In genomic region chr9:89606567-89607311, GRCh38 we compare ENCODE assay signal across 8 cellular contexts.
A peak's percentile ranks its signal among the peaks of the same experiment; 100 is the strongest.
DNase-seq lines count a peak whose midpoint lies in the region; ATAC-seq, FAIRE-seq and TF ChIP-seq lines count a peak whose summit lies in the region.

No MANE protein-coding gene starts in this region.

- no peak for FAIRE-seq in RCC 7860 (lab: Jason Lieb, UNC)

- TF ChIP-seq CTCF in brain microvascular endothelial cell (IDR thresholded peaks at IDR 0.05; ENCODE audit: low read depth, low read length, missing control alignments): no peak

- no peaks in the 10 kb centered on the region for H3K9me3 ChIP-seq in iPS-20b (ENCODE audit: insufficient read depth, low read depth, low read length)

- no peaks in the 10 kb centered on the region for H3K36me3 ChIP-seq in brain microvascular endothelial cell (replicated peaks)
- peaks cover 4% of the 10 kb centered on the region; the same call in 1 of the 2 replicates for H3K36me3 ChIP-seq in iPS-20b (ENCODE audit: insufficient read depth, low read depth, low read length)

- no peak for ATAC-seq in HG03439 (IDR thresholded peaks at IDR 0.05; ENCODE audit: unreplicated experiment)

- H3K4me1 ChIP-seq in iPS-20b (ENCODE audit: insufficient read depth, low read length): peaks cover 18% of the 10 kb centered on the region; the same call in 1 of the 2 replicates

- DNase-seq in NCI-H345 (lab: John Stamatoyannopoulos, UW): peak; percentile 58
- no peak for DNase-seq in NCI-H345 treated with DMSO at 0.1 percent for 48 hours (lab: John Stamatoyannopoulos, UW; ENCODE audit: unreplicated experiment)
- peak; percentile 60 for DNase-seq in RCC 7860 (ENCODE audit: low spot score)
- DNase-seq in brain microvascular endothelial cell: peak; percentile 16
- DNase-seq in skeletal muscle cell (ENCODE audit: low read depth): no peak
- DNase-seq in HPDE6-E6E7 (ENCODE audit: extremely low spot score): no peak

- H3K27ac ChIP-seq in brain microvascular endothelial cell (no peak overlapping the region), iPS-20b (ENCODE audit: low read length) (no peak overlapping the region)

- H3K9ac ChIP-seq in iPS-20b (ENCODE audit: low read depth, low read length): peak overlapping the region; percentile 71; the same call in 1 of the 2 replicates

- in situ Hi-C loops in brain microvascular endothelial cell (cut with HindIII; ENCODE audit: low pct_ligation_motif_present, low sequenced_read_pairs): no loop called here

- H3K4me3 ChIP-seq in brain microvascular endothelial cell (ENCODE audit: low read depth, low read length): no peak overlapping the region
- H3K4me3 ChIP-seq in iPS-20b (ENCODE audit: low read length): peak overlapping the region; percentile 80
- H3K4me3 ChIP-seq in skeletal muscle cell (ENCODE audit: low read depth, low read length): peak overlapping the region; percentile 51

- H3K27me3 ChIP-seq in brain microvascular endothelial cell (replicated peaks) (peaks cover 3% of the 10 kb centered on the region), iPS-20b (ENCODE audit: insufficient read depth, low read length) (peaks cover 65% of the 10 kb centered on the region)

Comparison
In these comparisons a context has a peak if more than half of its experiments do, and no peak if none do; other contexts are left out.
1. DNase-seq: peak in NCI-H345 (single experiment), RCC 7860 (single experiment) and brain microvascular endothelial cell (single experiment); none in NCI-H345 treated with DMSO at 0.1 percent for 48 hours (single experiment), skeletal muscle cell (single experiment) and HPDE6-E6E7 (single experiment).